ENCODE assay signal across 8 cellular contexts in genomic region chr13:95834134-95834765, GRCh38.
DNase-seq lines count a peak whose midpoint lies in the region; ATAC-seq and TF ChIP-seq lines count a peak whose summit lies in the region.

No MANE protein-coding gene starts in this region.

- peaks cover 23 to 24% of the 10 kb centered on the region in 2 experiments for H3K9me3 Mint-ChIP-seq in H9

- H3K27ac ChIP-seq in H9 (ENCODE audit: insufficient read length, low read depth, low read length) (no peak overlapping the region), MM.1S (ENCODE audit: low read length) (no peak overlapping the region), adrenal gland (no peak overlapping the region)

- H3K4me2 ChIP-seq in H9 (ENCODE audit: insufficient read depth, insufficient read length, low read length) = no peak overlapping the region
- no peak overlapping the region for H3K4me2 ChIP-seq in MM.1S (ENCODE audit: low read depth, low read length)

- TF ChIP-seq CTCF in H9 (conservative IDR thresholded peaks at IDR 0.05) (peak; percentile 93), MM.1S (IDR thresholded peaks at IDR 0.05; ENCODE audit: low read length) (peak; percentile 86), adrenal gland (IDR thresholded peaks at IDR 0.05) (peak; percentile 84 to 96 (median 94)), retinal pigment epithelial cell (conservative IDR thresholded peaks at IDR 0.05; ENCODE audit: low read depth, low read length) (peak; percentile 92)

- no peak overlapping the region for H3K4ac ChIP-seq in H9 (ENCODE audit: low read depth, low read length)

- H4K5ac ChIP-seq in H9 (ENCODE audit: insufficient read length, low read depth, low read length) = no peak overlapping the region

- H3K23ac ChIP-seq in H9 (ENCODE audit: insufficient read length, low read depth, low read length) = no peak overlapping the region

- no peaks in the 10 kb centered on the region for H3K23me2 ChIP-seq in H9 (ENCODE audit: insufficient read length, low read depth, low read length, poor library complexity, severe bottlenecking)

- H3K9me3 ChIP-seq in H9 (ENCODE audit: control insufficient read depth, low read depth, low read length) = no peaks in the 10 kb centered on the region
- no peaks in the 10 kb centered on the region for H3K9me3 ChIP-seq in MM.1S (replicated peaks; ENCODE audit: insufficient read depth, low read length)
- peaks cover 0 to 12% (median 0%) of the 10 kb centered on the region in 3 donors for H3K9me3 ChIP-seq in adrenal gland (replicated peaks in 1 of 3)

- H3K36me3 Mint-ChIP-seq in H9 (ENCODE audit: insufficient read depth in 1 of 3, low read depth in 3 of 3) = peaks cover 24 to 29% (median 26%) of the 10 kb centered on the region in 3 experiments

- no peak overlapping the region for H3K4me3 Mint-ChIP-seq in H9

- no peaks in the 10 kb centered on the region for H3K27me3 ChIP-seq in H9 (ENCODE audit: insufficient read depth, low read length)
- no peaks in the 10 kb centered on the region for H3K27me3 ChIP-seq in MM.1S (replicated peaks; ENCODE audit: insufficient read depth, low read length)
- H3K27me3 ChIP-seq in adrenal gland = no peaks in the 10 kb centered on the region

- DNase-seq in GM04503 (ENCODE audit: low read depth) (peak; percentile 5), H9 (peak; percentile 58), MM.1S (peak; percentile 50), SW480 (ENCODE audit: low spot score) (peak; percentile 31), adrenal gland (peak; percentile 43 to 83 (median 62)), left ventricle myocardium superior (peak; percentile 58), retinal pigment epithelial cell (ENCODE audit: low read depth) (no peak), NCI-H1048 (lab: John Stamatoyannopoulos, UW) (no peak)

- H2AFZ ChIP-seq in H9 (ENCODE audit: low read length) (no peak overlapping the region), MM.1S (ENCODE audit: low read length) (no peak overlapping the region)

- H4K8ac ChIP-seq in H9 (replicated peaks; ENCODE audit: insufficient read length, low read depth, low read length) = no peak overlapping the region

- H3T11ph ChIP-seq in H9 (ENCODE audit: low read length) = no peak overlapping the region

- H3K4me1 ChIP-seq in H9 (ENCODE audit: insufficient read depth, low read length) (no peaks in the 10 kb centered on the region), MM.1S (ENCODE audit: low read length) (no peaks in the 10 kb centered on the region), adrenal gland (replicated peaks in 1 of 2) (peaks cover 0 to 7% of the 10 kb centered on the region in 2 donors)

- no peak overlapping the region for H2AK5ac ChIP-seq in H9 (ENCODE audit: insufficient read length, low read length)

- H2BK20ac ChIP-seq in H9 (ENCODE audit: low read depth, low read length, poor library complexity, severe bottlenecking) = no peak overlapping the region

- no peak overlapping the region for H3K18ac ChIP-seq in H9 (ENCODE audit: insufficient read length, low read depth, low read length)

- TF ChIP-seq POLR2A in adrenal gland (IDR thresholded peaks at IDR 0.05) = no peak

- H3K79me1 ChIP-seq in H9 (ENCODE audit: insufficient read depth, low read depth, low read length, poor library complexity, severe bottlenecking) = no peaks in the 10 kb centered on the region

- no peaks in the 10 kb centered on the region for H3F3A ChIP-seq in MM.1S (ENCODE audit: insufficient read depth, low read length)

- H3K79me2 ChIP-seq in H9 (ENCODE audit: insufficient read depth, low read length) (no peaks in the 10 kb centered on the region), MM.1S (ENCODE audit: low read length) (no peaks in the 10 kb centered on the region)

- no peak overlapping the region for H2BK15ac ChIP-seq in H9 (ENCODE audit: low read depth, low read length)

- no peaks in the 10 kb centered on the region for H3K9me2 ChIP-seq in MM.1S (replicated peaks; ENCODE audit: insufficient read depth, low read length)

- peaks cover 3% of the 10 kb centered on the region in 2 experiments; a peak in 3 of 4 replicates for H3K4me1 Mint-ChIP-seq in H9

- no peak overlapping the region for H2BK120ac ChIP-seq in H9 (ENCODE audit: low read depth, low read length, poor library complexity, severe bottlenecking)

- no peaks in the 10 kb centered on the region for H3K27me3 Mint-ChIP-seq in H9 (ENCODE audit: low read depth)

- peak; percentile 79 for ATAC-seq in left ventricle myocardium superior

- no peak overlapping the region for H3K9ac ChIP-seq in H9 (ENCODE audit: extremely low read depth, insufficient read length, low read length)
- H3K9ac ChIP-seq in MM.1S (ENCODE audit: low read length) = no peak overlapping the region

- WGBS in H9 (ENCODE audit: extremely low coverage, insufficient read length, low lambda C conversion rate) = no CpG with 5 or more reads among the region's 3 CpGs
- 18 to 25% (median 21%) methylated on average over 3 of the region's 3 CpGs for WGBS in adrenal gland, 4 donors

- H3K36me3 ChIP-seq in MM.1S (replicated peaks; ENCODE audit: insufficient read depth, low read length) = no peaks in the 10 kb centered on the region
- H3K36me3 ChIP-seq in adrenal gland (replicated peaks in 1 of 2) = no peaks in the 10 kb centered on the region

- H4K91ac ChIP-seq in H9 (ENCODE audit: insufficient read length, low read depth, low read length) = no peak overlapping the region

- H3K4me3 ChIP-seq in MM.1S (ENCODE audit: low read length) (no peak overlapping the region), adrenal gland (no peak overlapping the region), retinal pigment epithelial cell (ENCODE audit: low read length) (no peak overlapping the region)

- intact Hi-C loops in adrenal gland (cut with DNase I) (loop anchor here (2.0 to 10.0 kb wide), 2 partner anchors 209 to 211 kb away; no protein-coding TSS in a partner anchor), left ventricle myocardium superior (cut with micrococcal nuclease) (loop anchor here (10.0 kb wide), 1 partner anchor 299 kb away; no protein-coding TSS in a partner anchor)

- H2BK12ac ChIP-seq in H9 (ENCODE audit: insufficient read length, low read depth, low read length) = no peak overlapping the region

- H4K20me1 ChIP-seq in H9 (ENCODE audit: control insufficient read depth, insufficient read depth, insufficient read length) = no peaks in the 10 kb centered on the region
- H4K20me1 ChIP-seq in MM.1S (ENCODE audit: insufficient read depth, low read length) = no peaks in the 10 kb centered on the region

- no peak overlapping the region for H3K56ac ChIP-seq in H9 (ENCODE audit: insufficient read length, low read depth, low read length)

- H3K27ac Mint-ChIP-seq in H9 = no peak overlapping the region

- no peak overlapping the region for H3K14ac ChIP-seq in H9 (ENCODE audit: insufficient read depth, low read length)

- H2BK5ac ChIP-seq in H9 (ENCODE audit: insufficient read length, low read length) = no peak overlapping the region

Comparison
In these comparisons a context has a peak if more than half of its experiments do, and no peak if none do; other contexts are left out.
1. DNase-seq: peak in GM04503 (single experiment), H9 (single experiment), MM.1S (single experiment), SW480 (single experiment), adrenal gland (7 of 7) and left ventricle myocardium superior (single experiment); none in retinal pigment epithelial cell (single experiment) and NCI-H1048 (single experiment).
2. Peak in every context shown above with its lines, with median percentiles within 50 percentile points of each other: CTCF ChIP-seq.